1 cellular context compared by ENCODE assay signal in genomic region chr21:26842976-26843911, GRCh38.
TF ChIP-seq lines count a peak whose summit lies in the region.

No MANE protein-coding gene starts in this region.

TF ChIP-seq in HEK293, 187 proteins besides CTCF, POLR2A, EP300 and RAD21 (continued from another document):
- TF ChIP-seq TSHZ1 (tag by site-specific recombination; IDR thresholded peaks at IDR 0.05; ENCODE audit: borderline replicate concordance) (0 out of 2 replicates have a peak, but pooled peaks have one; percentile 13), GFI1B (tag by site-specific recombination; IDR thresholded peaks at IDR 0.05) (peak; percentile 72), ZNF623 (tag by site-specific recombination; IDR thresholded peaks at IDR 0.05) (0 out of 2 replicates have a peak, but pooled peaks have one; percentile 14), ZSCAN23 (tag by site-specific recombination; IDR thresholded peaks at IDR 0.05) (0 out of 2 replicates have a peak, but pooled peaks have one; percentile 18), ZSCAN5A (tag by site-specific recombination; IDR thresholded peaks at IDR 0.05) (peak; percentile 65; the same call in 1 of the 2 replicates), ZNF184 (tag by site-specific recombination; IDR thresholded peaks at IDR 0.05) (peak; percentile 50; the same call in 1 of the 2 replicates), ZNF639 (tag by site-specific recombination; IDR thresholded peaks at IDR 0.05) (no peak), ZBTB44 (tag by site-specific recombination; IDR thresholded peaks at IDR 0.05) (peak; percentile 50; the same call in 1 of the 2 replicates), ZNF571 (tag by site-specific recombination; IDR thresholded peaks at IDR 0.05) (no peak), ZNF521 (tag by site-specific recombination; IDR thresholded peaks at IDR 0.05) (no peak)
